8 cellular contexts compared by ENCODE assay signal in genomic region chr2:46062637-46063412, GRCh38.
DNase-seq lines count a peak whose midpoint lies in the region; ATAC-seq and TF ChIP-seq lines count a peak whose summit lies in the region.

No MANE protein-coding gene starts in this region.

- no peaks in the 10 kb centered on the region for H3K9me3 Mint-ChIP-seq in activated naive CD4-positive, alpha-beta T cell treated with anti-CD3 and anti-CD28 coated beads for 36 hours
- H3K9me3 Mint-ChIP-seq in type B pancreatic cell = peaks cover 4% of the 10 kb centered on the region

- intact Hi-C loops in activated naive CD4-positive, alpha-beta T cell treated with anti-CD3 and anti-CD28 coated beads for 36 hours (cut with micrococcal nuclease) = loop anchor here (1.0 kb wide), 6 partner anchors 52 to 587 kb away; no protein-coding TSS in a partner anchor
- intact Hi-C loops in Right ventricle myocardium inferior (cut with DNase I) (loop anchor here (2.0 to 5.0 kb wide), 3 partner anchors 51 to 302 kb away; no protein-coding TSS in a partner anchor), posterior cingulate gyrus (cut with DNase I) (loop anchor here (1.0 to 5.0 kb wide), 3 partner anchors 234 to 398 kb away; partner anchors contain the start of gene EPAS1)

- H3K27ac Mint-ChIP-seq in activated naive CD4-positive, alpha-beta T cell treated with anti-CD3 and anti-CD28 coated beads for 36 hours = no peak overlapping the region
- H3K27ac Mint-ChIP-seq in type B pancreatic cell = no peak overlapping the region

- peaks cover 10% of the 10 kb centered on the region for H3K4me1 Mint-ChIP-seq in activated naive CD4-positive, alpha-beta T cell treated with anti-CD3 and anti-CD28 coated beads for 36 hours (ENCODE audit: low read depth)
- H3K4me1 Mint-ChIP-seq in type B pancreatic cell (ENCODE audit: unreplicated experiment) = peaks cover 16% of the 10 kb centered on the region

- peak; percentile 91 for TF ChIP-seq CTCF in type B pancreatic cell (conservative IDR thresholded peaks at IDR 0.05)

- H3K4me3 Mint-ChIP-seq in activated naive CD4-positive, alpha-beta T cell treated with anti-CD3 and anti-CD28 coated beads for 36 hours = no peak overlapping the region
- peak overlapping the region; percentile 20 for H3K4me3 Mint-ChIP-seq in type B pancreatic cell

- ATAC-seq in SK-N-SH treated with all-trans-retinoic acid at 6 μM for 48 hours (peak; percentile 67), Right ventricle myocardium inferior (peak; percentile 77), GM18511 (IDR thresholded peaks at IDR 0.05; ENCODE audit: unreplicated experiment) (no peak)

- CTCF ChIA-PET in activated naive CD4-positive, alpha-beta T cell treated with anti-CD3 and anti-CD28 coated beads for 36 hours (lab: Charles Lee) = interaction anchor here (0.6 to 2.4 kb wide), 46 partner anchors 8 to 1533 kb away, joined by 3 to 20 read pairs (median 4); partner anchors contain the start of genes EPAS1 and MCFD2

- DNase-seq in ELR (ENCODE audit: low read depth) (peak; percentile 91), NAMALWA (ENCODE audit: low spot score) (peak; percentile 84), Right ventricle myocardium inferior (ENCODE audit: missing footprints) (peak; percentile 78), posterior cingulate gyrus (peak in 9 of 10 donors; percentile 28 to 90 (median 72)), type B pancreatic cell (ENCODE audit: extremely low spot score, unreplicated experiment) (peak; percentile 78)
- DNase-seq in activated naive CD4-positive, alpha-beta T cell treated with anti-CD3 and anti-CD28 coated beads for 36 hours = peak; percentile 86

- H3K27me3 Mint-ChIP-seq in activated naive CD4-positive, alpha-beta T cell treated with anti-CD3 and anti-CD28 coated beads for 36 hours (ENCODE audit: low read depth) = no peaks in the 10 kb centered on the region
- H3K27me3 Mint-ChIP-seq in type B pancreatic cell = no peaks in the 10 kb centered on the region

- no peaks in the 10 kb centered on the region for H3K36me3 Mint-ChIP-seq in activated naive CD4-positive, alpha-beta T cell treated with anti-CD3 and anti-CD28 coated beads for 36 hours (ENCODE audit: low read depth)
- H3K36me3 Mint-ChIP-seq in type B pancreatic cell = no peaks in the 10 kb centered on the region

TF ChIP-seq in SK-N-SH treated with all-trans-retinoic acid at 6 μM for 48 hours, 23 proteins besides CTCF, POLR2A, EP300 and RAD21:
- TF ChIP-seq, protein P1, sequence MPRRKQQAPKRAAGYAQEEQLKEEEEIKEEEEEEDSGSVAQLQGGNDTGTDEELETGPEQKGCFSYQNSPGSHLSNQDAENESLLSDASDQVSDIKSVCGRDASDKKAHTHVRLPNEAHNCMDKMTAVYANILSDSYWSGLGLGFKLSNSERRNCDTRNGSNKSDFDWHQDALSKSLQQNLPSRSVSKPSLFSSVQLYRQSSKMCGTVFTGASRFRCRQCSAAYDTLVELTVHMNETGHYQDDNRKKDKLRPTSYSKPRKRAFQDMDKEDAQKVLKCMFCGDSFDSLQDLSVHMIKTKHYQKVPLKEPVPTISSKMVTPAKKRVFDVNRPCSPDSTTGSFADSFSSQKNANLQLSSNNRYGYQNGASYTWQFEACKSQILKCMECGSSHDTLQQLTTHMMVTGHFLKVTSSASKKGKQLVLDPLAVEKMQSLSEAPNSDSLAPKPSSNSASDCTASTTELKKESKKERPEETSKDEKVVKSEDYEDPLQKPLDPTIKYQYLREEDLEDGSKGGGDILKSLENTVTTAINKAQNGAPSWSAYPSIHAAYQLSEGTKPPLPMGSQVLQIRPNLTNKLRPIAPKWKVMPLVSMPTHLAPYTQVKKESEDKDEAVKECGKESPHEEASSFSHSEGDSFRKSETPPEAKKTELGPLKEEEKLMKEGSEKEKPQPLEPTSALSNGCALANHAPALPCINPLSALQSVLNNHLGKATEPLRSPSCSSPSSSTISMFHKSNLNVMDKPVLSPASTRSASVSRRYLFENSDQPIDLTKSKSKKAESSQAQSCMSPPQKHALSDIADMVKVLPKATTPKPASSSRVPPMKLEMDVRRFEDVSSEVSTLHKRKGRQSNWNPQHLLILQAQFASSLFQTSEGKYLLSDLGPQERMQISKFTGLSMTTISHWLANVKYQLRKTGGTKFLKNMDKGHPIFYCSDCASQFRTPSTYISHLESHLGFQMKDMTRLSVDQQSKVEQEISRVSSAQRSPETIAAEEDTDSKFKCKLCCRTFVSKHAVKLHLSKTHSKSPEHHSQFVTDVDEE (CRISPR knock-in tag; IDR thresholded peaks at IDR 0.05) = peak; percentile 25; the same call in 1 of the 2 replicates
- no peak for TF ChIP-seq OSR1 (CRISPR knock-in tag; IDR thresholded peaks at IDR 0.05)
